Comparison of ENCODE assay signal across 25 cellular contexts in genomic region chr6:63883597-63883996, GRCh38.
A peak's percentile ranks its signal among the peaks of the same experiment; 100 is the strongest.
DNase-seq lines count a peak whose midpoint lies in the region; ATAC-seq lines count a peak whose summit lies in the region.
"Had no signal": no experiment of that assay in that cellular context is flagged by ENCODE, and none has a peak within 500 bp of the region (broad histone marks: within the 10 kb centered on the region; RNA-seq: fewer than 3 reads in every experiment).

No MANE protein-coding gene starts in this region.

- DNase-seq in DMS 273 treated with DMSO at 0.1 percent for 48 hours (lab: John Stamatoyannopoulos, UW), result no peak
- no peak for DNase-seq in ACHN
- DNase-seq: activated CD4-positive, alpha-beta T cell treated with anti-CD3 and anti-CD28 coated beads for 36 hours; activated naive CD4-positive, alpha-beta T cell; activated T-cell treated with anti-CD3 and anti-CD28 coated beads, Interleukin-2, amount 50 U/mL, for 4 hours; amniotic stem cell; CD4-positive, alpha-beta T cell; effector memory CD4-positive, alpha-beta T cell; foreskin fibroblast; heart right ventricle; mammary epithelial cell; NCI-H2081; NCI-H226; OCI-M1; posterior cingulate gyrus; SK-N-SH; stimulated activated CD4-positive, alpha-beta T cell treated with anti-CD3 and anti-CD28 coated beads, Interleukin-4, amount 100 ng/mL, for 4 hours; T-helper 2 cell had no signal

- in situ Hi-C loops in ACHN (cut with HindIII; ENCODE audit: low pct_ligation_motif_present, low pct_unique_long_range_greater_than_20kb, low sequenced_read_pairs), result no loop called here

- ATAC-seq in GM19023 (IDR thresholded peaks at IDR 0.05; ENCODE audit: unreplicated experiment) (peak; percentile 65), GM21737 (IDR thresholded peaks at IDR 0.05; ENCODE audit: unreplicated experiment) (peak; percentile 67), HG03095 (IDR thresholded peaks at IDR 0.05; ENCODE audit: unreplicated experiment) (peak; percentile 59), HG02973 (IDR thresholded peaks at IDR 0.05; ENCODE audit: unreplicated experiment) (no peak), HG02970 (IDR thresholded peaks at IDR 0.05; ENCODE audit: low FRiP score, unreplicated experiment) (no peak)
- ATAC-seq: activated CD4-positive, alpha-beta T cell treated with anti-CD3 and anti-CD28 coated beads for 36 hours; activated T-cell treated with anti-CD3 and anti-CD28 coated beads, Interleukin-2, amount 50 U/mL, for 4 hours; HCT116; heart right ventricle; sciatic nerve had no signal

Comparison
In these comparisons a context has a peak if more than half of its experiments do, and no peak if none do; other contexts are left out.
1. ATAC-seq: peak in GM19023 (single experiment), GM21737 (single experiment) and HG03095 (single experiment); none in HG02973 (single experiment) and HG02970 (single experiment).